Comparison of ENCODE assay signal across 7 cellular contexts in genomic region chr3:124325248-124325647, GRCh38.
"Had no signal": no experiment of that assay in that cellular context is flagged by ENCODE, and none has a peak within 500 bp of the region (broad histone marks: within the 10 kb centered on the region; RNA-seq: fewer than 3 reads in every experiment).

No MANE protein-coding gene starts in this region.

- H3K4me3 Mint-ChIP-seq: GM23338, H9 had no signal

- DNase-seq: H9, HCEC 1CT, IMR-90 had no signal

- H3K4me3 ChIP-seq: GM23338 had no signal

- FAIRE-seq: H1, H54, HTR-8/SVneo had no signal

- H3K4me1 Mint-ChIP-seq: GM23338 had no signal

- H3K27ac Mint-ChIP-seq: GM23338 had no signal

- H3K9me3 Mint-ChIP-seq: GM23338, H9 had no signal

- ATAC-seq: GM23338 had no signal
